ENCODE assay signal across 24 cellular contexts in genomic region chr1:217036757-217037156, GRCh38.
"Had no signal": no experiment of that assay in that cellular context is flagged by ENCODE, and none has a peak within 500 bp of the region (broad histone marks: within the 10 kb centered on the region; RNA-seq: fewer than 3 reads in every experiment).

No MANE protein-coding gene starts in this region.

- H3K36me3 ChIP-seq: stomach, suprapubic skin, thoracic aorta, thyroid gland, tibial artery, tibial nerve, transverse colon, upper lobe of left lung, upper lobe of right lung, uterus, vagina had no signal

- DNase-seq: stimulated activated CD4-positive, alpha-beta T cell treated with anti-CD3 and anti-CD28 coated beads, Interleukin-2, amount 100 ng/mL, for 48 hours; stimulated activated CD4-positive, alpha-beta T cell treated with anti-CD3 and anti-CD28 coated beads, Interleukin-4, amount 100 ng/mL, for 1 hour; stimulated activated CD4-positive, alpha-beta T cell treated with anti-CD3 and anti-CD28 coated beads, Interleukin-4, amount 100 ng/mL, for 24 hours; stimulated activated CD4-positive, alpha-beta T cell treated with anti-CD3 and anti-CD28 coated beads, Interleukin-4, amount 100 ng/mL, for 4 hours; stimulated activated CD8-positive, alpha-beta memory T cell treated with anti-CD3 and anti-CD28 coated beads, Interleukin-4, amount 100 ng/mL, for 48 hours; stimulated activated naive B cell treated with anti-CD40 and anti-IgM and Interleukin-4, amounts not matched to agents 10 μg/mL and 1 μg/mL and 100 μg/mL, for 72 hours; stimulated activated naive CD4-positive, alpha-beta T cell; stimulated activated naive CD4-positive, alpha-beta T cell treated with Interleukin-2 at 50 U/mL for 16 hours; stimulated activated naive CD8-positive, alpha-beta T cell treated with anti-CD3 and anti-CD28 coated beads, Interleukin-15, amount 100 ng/mL, for 72 hours; stimulated activated naive CD8-positive, alpha-beta T cell treated with anti-CD3 and anti-CD28 coated beads, Interleukin-15, Interleukin-2, amounts not matched to agents 100 U/mL and 50 U/mL, for 24 hours; stomach; substantia nigra; testis; thyroid gland; tibial artery; transverse colon; trophoblast cell; upper lobe of left lung; upper lobe of right lung; uterus had no signal

- H3K27ac ChIP-seq: stomach, suprapubic skin, testis, thoracic aorta, thyroid gland, tibial artery, tibial nerve, transverse colon, upper lobe of left lung, upper lobe of right lung, uterus, vagina had no signal

- H3K9me3 ChIP-seq: suprapubic skin, testis, thyroid gland, uterus had no signal

- H3K4me1 ChIP-seq: stomach, suprapubic skin, testis, thyroid gland, tibial artery, tibial nerve, transverse colon, upper lobe of left lung, upper lobe of right lung, uterus, vagina had no signal

- H3K4me3 ChIP-seq: stomach, suprapubic skin, testis, thoracic aorta, thyroid gland, tibial artery, tibial nerve, transverse colon, upper lobe of left lung, upper lobe of right lung, uterus, vagina had no signal
